In the genomic region with DNA sequence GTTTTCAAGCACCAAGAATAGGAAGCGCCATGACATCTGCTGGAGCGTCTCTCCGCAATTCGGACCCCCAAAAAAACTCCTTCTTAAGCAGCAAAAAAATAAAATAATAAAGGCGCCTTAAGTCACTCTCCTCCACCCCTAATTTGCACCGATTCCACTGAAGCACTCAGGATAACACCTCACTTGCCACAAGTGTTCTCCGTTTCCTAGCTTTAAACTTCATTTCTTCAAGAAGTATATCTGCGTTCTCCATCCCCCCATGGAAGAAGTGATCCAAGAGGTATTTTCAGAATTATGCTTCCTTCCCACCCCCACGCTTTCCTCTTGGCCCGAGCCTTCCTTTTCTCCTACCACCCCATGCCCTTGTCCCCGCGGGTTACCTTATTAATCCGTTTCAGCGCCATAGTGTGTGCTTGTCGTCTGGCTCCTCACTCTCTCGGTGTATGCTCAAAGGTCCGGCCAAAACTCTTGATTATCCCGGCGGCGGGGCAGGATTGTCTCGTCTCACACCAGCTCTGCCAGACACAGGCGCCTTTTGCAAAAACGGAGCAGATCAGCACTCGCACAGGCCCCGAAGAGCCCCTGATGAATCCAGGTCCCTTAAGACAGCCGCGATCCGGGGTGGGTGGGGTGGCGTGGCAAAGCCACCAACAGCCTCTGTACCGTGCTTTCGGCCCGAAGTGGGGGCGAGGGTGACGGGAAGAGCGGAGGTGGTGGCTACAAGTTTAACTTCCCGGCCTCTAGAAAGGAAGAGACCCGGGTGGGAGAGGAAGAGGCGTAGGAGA, we compare ENCODE assay signal across 7 cellular contexts. TPM values are rescaled to one million over a fixed set of nuclear protein-coding genes. Genes with fewer than 3 reads are reported as not detected.
A peak's percentile ranks its signal among the peaks of the same experiment; 100 is the strongest.
DNase-seq lines count a peak whose midpoint lies in the region; ATAC-seq and TF ChIP-seq lines count a peak whose summit lies in the region.

No MANE protein-coding gene starts in this region.

- peaks cover 38% of the 10 kb centered on the region for H3K4me1 ChIP-seq in PC-9 (replicated peaks; ENCODE audit: insufficient read depth)
- peaks cover 35% of the 10 kb centered on the region for H3K4me1 ChIP-seq in foreskin keratinocyte
- H3K4me1 ChIP-seq in spleen = peaks cover 38 to 59% (median 49%) of the 10 kb centered on the region in 6 donors

- peaks cover 33% of the 10 kb centered on the region for H3F3A ChIP-seq in PC-9 (ENCODE audit: insufficient read depth, low read depth)

- H3K27me3 ChIP-seq in PC-9 (ENCODE audit: insufficient read depth, low read depth) = no peaks in the 10 kb centered on the region
- no peaks in the 10 kb centered on the region for H3K27me3 ChIP-seq in foreskin keratinocyte
- no peaks in the 10 kb centered on the region for H3K27me3 ChIP-seq in spleen (replicated peaks in 1 of 7)

- DNase-seq in PC-9 (no peak), foreskin keratinocyte (no peak), spleen (no peak), UCSD-AML1 (lab: John Stamatoyannopoulos, UW; ENCODE audit: unreplicated experiment) (no peak), GM19238 (ENCODE audit: insufficient read length, low spot score) (no peak)

- H3K4me2 ChIP-seq in PC-9 = peak overlapping the region; percentile 94

- H3K79me2 ChIP-seq in PC-9 (ENCODE audit: low read depth) = peaks cover 72% of the 10 kb centered on the region

- H3K4me3 ChIP-seq in PC-9 = peak overlapping the region; percentile 95
- H3K4me3 ChIP-seq in spleen = peak overlapping the region; percentile 72 to 93 (median 82)

- ATAC-seq in GM19324 (IDR thresholded peaks at IDR 0.05; ENCODE audit: low FRiP score, unreplicated experiment) (peak; percentile 0), foreskin keratinocyte (no peak), GM21390 (IDR thresholded peaks at IDR 0.05; ENCODE audit: unreplicated experiment) (no peak)

- TF ChIP-seq CTCF in PC-9 (conservative IDR thresholded peaks at IDR 0.05) = no peak
- no peak for TF ChIP-seq CTCF in foreskin keratinocyte (conservative IDR thresholded peaks at IDR 0.05)
- TF ChIP-seq CTCF in spleen (IDR thresholded peaks at IDR 0.05 in 8 of 11, conservative IDR thresholded peaks at IDR 0.05 in 3 of 11) = no peak

- no peaks in the 10 kb centered on the region for H3K9me3 ChIP-seq in PC-9 (ENCODE audit: insufficient read depth, low read depth)
- no peaks in the 10 kb centered on the region for H3K9me3 ChIP-seq in spleen

- CTCF ChIA-PET in PC-9 (lab: Charles Lee) = interaction anchor here (1.3 kb wide), 1 partner anchor 206 kb away, joined by 4 read pairs; no protein-coding TSS in a partner anchor

- H2AFZ ChIP-seq in PC-9 = 0 out of 2 replicates have a peak overlapping the region, but pooled peaks have one; percentile 72

- POLR2A ChIA-PET in PC-9 (lab: Charles Lee; ENCODE audit: unreplicated experiment) = no interaction called here

- BruUV-seq in PC-9 (replicated peaks; lab: Mats Ljungman, UMichigan) = TSS peak; percentile 44

- H4K20me1 ChIP-seq in PC-9 (ENCODE audit: insufficient read depth) = peaks cover 40% of the 10 kb centered on the region

- WGBS in spleen, 5 donors = 0 to 1% (median 1%) methylated on average over 38 of the region's 38 CpGs

- TF ChIP-seq POLR2A in spleen (IDR thresholded peaks at IDR 0.05) = no peak

- peaks cover 34% of the 10 kb centered on the region for H3K36me3 ChIP-seq in PC-9 (ENCODE audit: low read depth)
- peaks cover 0 to 30% (median 0%) of the 10 kb centered on the region in 6 donors for H3K36me3 ChIP-seq in spleen

- no peaks in the 10 kb centered on the region for H3K9me2 ChIP-seq in PC-9 (ENCODE audit: insufficient read depth)

- H3K27ac ChIP-seq in PC-9 = peak overlapping the region; percentile 99
- peak overlapping the region; percentile 99 for H3K27ac ChIP-seq in foreskin keratinocyte
- H3K27ac ChIP-seq in spleen = peak overlapping the region; percentile 99 to 100 (median 100)

- intact Hi-C loops in PC-9 (cut with micrococcal nuclease; ENCODE audit: unreplicated experiment) = loop anchor here (5.0 kb wide), 3 partner anchors 191 to 394 kb away; partner anchors contain the start of gene SLC9B1
- intact Hi-C loops in spleen (cut with DNase I; ENCODE audit: low total_unique reads) = loop anchor here (5.0 kb wide), 1 partner anchor 41 kb away; the partner anchor contains the start of gene CISD2

RNA-seq across cellular contexts. Expression of gene UBE2D3, which starts 1.1 kb away (rescaled TPM):
- total RNA-seq in PC-9 (2021) = 154 and 183 TPM in 2 replicates
- 353 and 362 TPM in 2 replicates for total RNA-seq in foreskin keratinocyte
- polyA plus RNA-seq in foreskin keratinocyte = 214 and 244 TPM in 2 replicates
- 100 to 1,000 TPM; 303 to 459 (median 316) TPM for total RNA-seq in spleen
- 100 to 1,000 TPM; 152 to 212 (median 177) TPM for polyA plus RNA-seq in spleen

RNA-seq across cellular contexts. Expression of gene CISD2, which starts 42.5 kb away (rescaled TPM):
- 23.1 and 26.9 TPM in 2 replicates for total RNA-seq in PC-9 (2021)
- 41.9 and 44.2 TPM in 2 replicates for total RNA-seq in foreskin keratinocyte
- polyA plus RNA-seq in foreskin keratinocyte = 39.3 and 42.5 TPM in 2 replicates
- total RNA-seq in spleen = 10 to 100 TPM; 13.2 to 31.9 (median 26.8) TPM
- polyA plus RNA-seq in spleen = 10 to 100 TPM; 11.1 to 22.3 (median 21.7) TPM
